8 cellular contexts compared by ENCODE assay signal in genomic region chr19:39996218-39996810, GRCh38. TPM values are rescaled to one million over a fixed set of nuclear protein-coding genes. Genes with fewer than 3 reads are reported as not detected.
DNase-seq lines count a peak whose midpoint lies in the region; ATAC-seq, FAIRE-seq and TF ChIP-seq lines count a peak whose summit lies in the region.

No MANE protein-coding gene starts in this region.

- H3K27me3 ChIP-seq in mammary epithelial cell (ENCODE audit: insufficient read depth, low read length), result no peaks in the 10 kb centered on the region
- no peaks in the 10 kb centered on the region for H3K27me3 ChIP-seq in keratinocyte (ENCODE audit: control insufficient read depth, extremely low read depth, insufficient read depth, low read length)

- H3K9ac ChIP-seq in mammary epithelial cell (ENCODE audit: insufficient read depth, low read length) (peak overlapping the region; percentile 77), keratinocyte (ENCODE audit: control insufficient read depth, extremely low read depth, insufficient read depth, low read length) (peak overlapping the region; percentile 91)

- peak; percentile 18 for ATAC-seq in GM18505 (IDR thresholded peaks at IDR 0.05; ENCODE audit: unreplicated experiment)
- peak; percentile 17 for ATAC-seq in HG03139 (IDR thresholded peaks at IDR 0.05; ENCODE audit: unreplicated experiment)

- no peaks in the 10 kb centered on the region for H3K9me1 ChIP-seq in keratinocyte (ENCODE audit: control insufficient read depth, extremely low read depth, insufficient read depth, low read length)

- in situ Hi-C loops in mammary epithelial cell (cut with MboI; ENCODE audit: low sequenced_read_pairs in 2 of 2), result no loop called here

- H4K20me1 ChIP-seq in mammary epithelial cell (ENCODE audit: insufficient read depth, low read length), result no peaks in the 10 kb centered on the region
- no peaks in the 10 kb centered on the region for H4K20me1 ChIP-seq in keratinocyte (ENCODE audit: control insufficient read depth, extremely low read depth, insufficient read depth, low read length)

- TF ChIP-seq CTCF in mammary epithelial cell (conservative IDR thresholded peaks at IDR 0.05 in 1 of 2, IDR thresholded peaks at IDR 0.05 in 1 of 2; ENCODE audit: extremely low read depth in 1 of 2, insufficient read depth in 1 of 2, low read depth in 1 of 2, low read length in 2 of 2) (no peak), keratinocyte (optimal IDR thresholded peaks at IDR 0.05 in 1 of 3, IDR thresholded peaks at IDR 0.05 in 1 of 3, conservative IDR thresholded peaks at IDR 0.05 in 1 of 3; ENCODE audit: extremely low read depth in 1 of 3, insufficient read depth in 2 of 3, low read length in 3 of 3) (no peak)

- H2AFZ ChIP-seq in mammary epithelial cell (ENCODE audit: low read depth, low read length) (peak overlapping the region; percentile 96), keratinocyte (ENCODE audit: control insufficient read depth, low read length) (peak overlapping the region; percentile 99)

- BruUV-seq in mammary epithelial cell (replicated peaks; lab: Mats Ljungman, UMichigan), result TSS peak; percentile 85

- peaks cover 15% of the 10 kb centered on the region for H3K79me2 ChIP-seq in mammary epithelial cell (ENCODE audit: insufficient read depth, low read length)
- H3K79me2 ChIP-seq in keratinocyte (ENCODE audit: control insufficient read depth, insufficient read depth, low read length), result peaks cover 9% of the 10 kb centered on the region

- TF ChIP-seq POLR2A in GM18505 (IDR thresholded peaks at IDR 0.05; ENCODE audit: borderline replicate concordance, extremely low read depth, insufficient read depth, insufficient read length), result no peak

- DNase-seq in AG20443 (ENCODE audit: low spot score) (peak; percentile 70), RCC 7860 (ENCODE audit: low spot score) (peak; percentile 47), mammary epithelial cell (peak; percentile 66), keratinocyte (ENCODE audit: low read depth, low spot score) (no peak), NCI-H1048 (lab: John Stamatoyannopoulos, UW) (no peak)
- peak; percentile 23 to 34 (median 29) for DNase-seq in stimulated activated CD4-positive, alpha-beta T cell treated with anti-CD3 and anti-CD28 coated beads, TNF-alpha, amount 100 ng/mL, for 48 hours (ENCODE audit: low read depth in 3 of 3)

- H3K4me3 ChIP-seq in mammary epithelial cell (replicated peaks in 1 of 3; ENCODE audit: insufficient read depth in 1 of 3, low read depth in 2 of 3, low read length in 3 of 3), result peak overlapping the region; percentile 68 to 80 (median 80)
- H3K4me3 ChIP-seq in keratinocyte (ENCODE audit: control insufficient read depth in 2 of 3, extremely low read depth in 1 of 3, insufficient read depth in 2 of 3, low read depth in 1 of 3, low read length in 3 of 3), result peak overlapping the region; percentile 65 to 96 (median 88)

- peak overlapping the region; percentile 93 for H3K4me2 ChIP-seq in mammary epithelial cell (ENCODE audit: insufficient read depth, low read depth, low read length)
- H3K4me2 ChIP-seq in keratinocyte (ENCODE audit: control insufficient read depth, extremely low read depth, insufficient read depth, low read depth, low read length), result peak overlapping the region; percentile 97

- dilution Hi-C loops in mammary epithelial cell (cut with HindIII; ENCODE audit: low sequenced_read_pairs), result no loop called here
- dilution Hi-C loops in keratinocyte (cut with MboI; ENCODE audit: extremely low pct_ligation_motif_present, low sequenced_read_pairs), result no loop called here

- peaks cover 14% of the 10 kb centered on the region for H3K4me1 ChIP-seq in mammary epithelial cell (ENCODE audit: insufficient read depth, low read length)
- peaks cover 18% of the 10 kb centered on the region for H3K4me1 ChIP-seq in keratinocyte (ENCODE audit: control insufficient read depth, extremely low read depth, insufficient read depth, low read length)

- peak overlapping the region; percentile 73 for H3K27ac ChIP-seq in mammary epithelial cell (ENCODE audit: insufficient read depth, low read depth, low read length)
- H3K27ac ChIP-seq in keratinocyte (ENCODE audit: control insufficient read depth, insufficient read depth, low read length), result peak overlapping the region; percentile 94

- intact Hi-C loops in mammary epithelial cell (cut with micrococcal nuclease), result no loop called here

- H3K36me3 ChIP-seq in mammary epithelial cell (ENCODE audit: insufficient read depth, low read length) (no peaks in the 10 kb centered on the region), keratinocyte (ENCODE audit: control insufficient read depth in 2 of 2, extremely low read depth in 1 of 2, insufficient read depth in 2 of 2, low read length in 2 of 2) (no peaks in the 10 kb centered on the region)

- H3K9me3 ChIP-seq in mammary epithelial cell (replicated peaks; ENCODE audit: insufficient read depth, low read length) (peaks cover 4% of the 10 kb centered on the region), keratinocyte (ENCODE audit: control insufficient read depth, low read depth, low read length) (peaks cover 2% of the 10 kb centered on the region)

- WGBS in mammary epithelial cell (ENCODE audit: low coverage, missing lambda C conversion rate), result 10% methylated on average over 17 of the region's 19 CpGs

- FAIRE-seq in RCC 7860 (lab: Jason Lieb, UNC) (no peak), keratinocyte (lab: Jason Lieb, UNC) (peak; percentile 58)

- CTCF ChIA-PET in mammary epithelial cell (lab: Charles Lee; ENCODE audit: low non-redundant PET), result no interaction called here

RNA-seq across cellular contexts. Expression of gene ZNF546, which starts 0.5 kb away (rescaled TPM):
- 1 to 10 TPM; 1.0 to 1.7 TPM for total RNA-seq in mammary epithelial cell
- polyA plus RNA-seq in mammary epithelial cell (0.32 TPM), keratinocyte (0.31 to 0.85 TPM (median 0.52 TPM) in 3 replicates)
- polyA minus RNA-seq in mammary epithelial cell (0.72 TPM), keratinocyte (0.03 to 1.9 TPM (median 0.63 TPM) in 3 replicates)
- polyA plus RNA-seq in keratinocyte (2011; ENCODE audit: low read depth), result 0.36 TPM
- polyA plus RNA-seq in keratinocyte (2011; cell fraction: cytosol; rRNA removed), result 0.18 and 0.44 TPM in 2 replicates
- polyA plus RNA-seq in keratinocyte (2011; cell fraction: nucleus; rRNA removed), result 0.64 and 0.68 TPM in 2 replicates
- 0.21 and 0.23 TPM in 2 replicates for polyA plus RNA-seq in keratinocyte (2012; ENCODE audit: low replicate concordance)
- polyA minus RNA-seq in keratinocyte (2011; cell fraction: cytosol; rRNA and poly(A)+ RNA removed), result 0.96 TPM
- polyA minus RNA-seq in keratinocyte (2011; cell fraction: nucleus; rRNA and poly(A)+ RNA removed), result 2.9 and 3.4 TPM in 2 replicates

RNA-seq across cellular contexts. Expression of gene PSMC4, which starts 25.3 kb away (rescaled TPM):
- total RNA-seq in mammary epithelial cell, result 100 to 1,000 TPM in 1 of 2 donors, 10 to 100 TPM in 1; 85.9 to 100 TPM
- polyA plus RNA-seq in mammary epithelial cell, result 98.6 TPM
- 63.9 TPM for polyA minus RNA-seq in mammary epithelial cell
- 48.2 to 107 TPM (median 74.1 TPM) in 3 replicates for polyA plus RNA-seq in keratinocyte
- 52.6 TPM for polyA plus RNA-seq in keratinocyte (2011; ENCODE audit: low read depth)
- 74.4 and 76.9 TPM in 2 replicates for polyA plus RNA-seq in keratinocyte (2011; cell fraction: cytosol; rRNA removed)
- 99.1 and 108 TPM in 2 replicates for polyA plus RNA-seq in keratinocyte (2011; cell fraction: nucleus; rRNA removed)
- polyA plus RNA-seq in keratinocyte (2012; ENCODE audit: low replicate concordance), result 88.7 and 110 TPM in 2 replicates
- polyA minus RNA-seq in keratinocyte, result 37.8 to 155 TPM (median 59.0 TPM) in 3 replicates
- polyA minus RNA-seq in keratinocyte (2011; cell fraction: cytosol; rRNA and poly(A)+ RNA removed), result 63.1 TPM
- 30.9 and 32.5 TPM in 2 replicates for polyA minus RNA-seq in keratinocyte (2011; cell fraction: nucleus; rRNA and poly(A)+ RNA removed)

RNA-seq across cellular contexts. Expression of gene ZNF780B, which starts 59.7 kb away (rescaled TPM):
- 10 to 100 TPM; 11.0 to 11.1 TPM for total RNA-seq in mammary epithelial cell
- 2.4 TPM for polyA plus RNA-seq in mammary epithelial cell
- polyA minus RNA-seq in mammary epithelial cell, result 62.2 TPM
- polyA plus RNA-seq in keratinocyte, result 5.3 to 8.3 TPM (median 6.3 TPM) in 3 replicates
- 4.3 TPM for polyA plus RNA-seq in keratinocyte (2011; ENCODE audit: low read depth)
- polyA plus RNA-seq in keratinocyte (2011; cell fraction: cytosol; rRNA removed), result 4.2 and 4.7 TPM in 2 replicates
- polyA plus RNA-seq in keratinocyte (2011; cell fraction: nucleus; rRNA removed), result 6.7 and 9.9 TPM in 2 replicates
- 2.9 and 5.4 TPM in 2 replicates for polyA plus RNA-seq in keratinocyte (2012; ENCODE audit: low replicate concordance)
- polyA minus RNA-seq in keratinocyte, result 4.6 to 27.3 TPM (median 5.5 TPM) in 3 replicates
- polyA minus RNA-seq in keratinocyte (2011; cell fraction: cytosol; rRNA and poly(A)+ RNA removed), result 3.5 TPM
- polyA minus RNA-seq in keratinocyte (2011; cell fraction: nucleus; rRNA and poly(A)+ RNA removed), result 8.3 and 12.6 TPM in 2 replicates

Comparison
In these comparisons a context has a peak if more than half of its experiments do, and no peak if none do; other contexts are left out.
1. DNase-seq: peak in AG20443 (single experiment), RCC 7860 (single experiment), mammary epithelial cell (single experiment) and stimulated activated CD4-positive, alpha-beta T cell treated with anti-CD3 and anti-CD28 coated beads, TNF-alpha, amount 100 ng/mL, for 48 hours (3 of 3); none in keratinocyte (single experiment) and NCI-H1048 (single experiment).